9 cellular contexts compared by ENCODE assay signal in genomic region chr1:167120899-167121298, GRCh38. TPM values are rescaled to one million over a fixed set of nuclear protein-coding genes. Genes with fewer than 3 reads are reported as not detected.
DNase-seq lines count a peak whose midpoint lies in the region; ATAC-seq and TF ChIP-seq lines count a peak whose summit lies in the region.
"Had no signal": no experiment of that assay in that cellular context is flagged by ENCODE, and none has a peak within 500 bp of the region (broad histone marks: within the 10 kb centered on the region; RNA-seq: fewer than 3 reads in every experiment).

No MANE protein-coding gene starts in this region.

- peak overlapping the region; percentile 81 to 82 for H3K9ac ChIP-seq in mucosa of rectum (ENCODE audit: low read depth in 1 of 2, low read length in 2 of 2)

- intact Hi-C loops in breast epithelium (cut with DNase I; ENCODE audit: low total_unique reads): no loop called here
- intact Hi-C loops in cardiac septum (cut with DNase I): no loop called here

- H3K4me1 ChIP-seq in breast epithelium: no peaks in the 10 kb centered on the region
- H3K4me1 ChIP-seq in mucosa of rectum (ENCODE audit: control insufficient read depth in 2 of 2, insufficient read depth in 2 of 2, low read length in 2 of 2): peaks cover 11 to 16% of the 10 kb centered on the region in 2 donors
- no peaks in the 10 kb centered on the region for H3K4me1 ChIP-seq in urinary bladder (ENCODE audit: insufficient read depth)

- WGBS in urinary bladder: 53% methylated on average over 13 of the region's 13 CpGs

- no peaks in the 10 kb centered on the region for H3K9me3 ChIP-seq in breast epithelium
- no peaks in the 10 kb centered on the region for H3K9me3 ChIP-seq in mucosa of rectum (ENCODE audit: control insufficient read depth in 2 of 2, low read length in 2 of 2)

- ATAC-seq in GM19328 (IDR thresholded peaks at IDR 0.05; ENCODE audit: unreplicated experiment): no peak

- H3K4me3 ChIP-seq in breast epithelium (peak overlapping the region; percentile 33 to 62 (median 45)), mucosa of rectum (ENCODE audit: low read length in 2 of 2) (peak overlapping the region; percentile 73 to 77), urinary bladder (ENCODE audit: low read depth, low read length) (peak overlapping the region; percentile 17)

- TF ChIP-seq CTCF in breast epithelium (IDR thresholded peaks at IDR 0.05): no peak

- no peak overlapping the region for H3K27ac ChIP-seq in breast epithelium
- peak overlapping the region; percentile 88 to 91 for H3K27ac ChIP-seq in mucosa of rectum (ENCODE audit: low read depth in 2 of 2, low read length in 2 of 2)
- H3K27ac ChIP-seq in urinary bladder (ENCODE audit: low read depth): no peak overlapping the region

- peaks cover 0 to 3% of the 10 kb centered on the region in 2 donors for H3K27me3 ChIP-seq in breast epithelium
- H3K27me3 ChIP-seq in mucosa of rectum (ENCODE audit: control insufficient read depth in 2 of 2, insufficient read depth in 2 of 2, low read length in 2 of 2): peaks cover 0 to 2% of the 10 kb centered on the region in 2 donors

- peak; percentile 12 for DNase-seq in stimulated activated CD4-positive, alpha-beta T cell treated with anti-CD3 and anti-CD28 coated beads, Interleukin-4, amount 100 ng/mL, for 24 hours
- DNase-seq in stimulated activated CD4-positive, alpha-beta T cell treated with anti-CD3 and anti-CD28 coated beads, Interleukin-4, amount 100 ng/mL, for 4 hours: no peak
- DNase-seq in breast epithelium (ENCODE audit: low spot score in 2 of 2) (no peak), cardiac septum (ENCODE audit: low spot score) (no peak), NCI-H2227 (lab: John Stamatoyannopoulos, UW; ENCODE audit: unreplicated experiment) (no peak)
- DNase-seq: T1000 had no signal

- H3K36me3 ChIP-seq in breast epithelium (no peaks in the 10 kb centered on the region), mucosa of rectum (ENCODE audit: control insufficient read depth in 2 of 2, insufficient read depth in 2 of 2, low read length in 2 of 2) (no peaks in the 10 kb centered on the region), urinary bladder (ENCODE audit: insufficient read depth) (no peaks in the 10 kb centered on the region)

- no peak for TF ChIP-seq POLR2A in breast epithelium (IDR thresholded peaks at IDR 0.05)

RNA-seq across cellular contexts. Expression of gene STYXL2, which starts 27.0 kb away (rescaled TPM):
- under 1 TPM in 2 of 3 donors, not detected in 1; 0.16 to 0.33 TPM for total RNA-seq in breast epithelium
- total RNA-seq in urinary bladder: 3.6 TPM
- polyA plus RNA-seq in urinary bladder: not detected
- total RNA-seq in cardiac septum: 462 TPM

RNA-seq across cellular contexts. Expression of gene GPA33, which starts 30.7 kb away (rescaled TPM):
- total RNA-seq in breast epithelium (1 to 10 TPM in 1 of 3 donors, under 1 TPM in 2; 0.15 to 3.6 (median 0.16) TPM), urinary bladder (not detected), cardiac septum (2.7 TPM)
- polyA plus RNA-seq in urinary bladder: 0.08 TPM

Comparison
In these comparisons a context has a peak if more than half of its experiments do, and no peak if none do; other contexts are left out.
1. H3K27ac ChIP-seq: peak in mucosa of rectum (2 of 2); none in breast epithelium (0 of 2) and urinary bladder (single experiment).
2. H3K4me3 ChIP-seq: peak in every context shown above with its lines; median percentile 75 in mucosa of rectum; 45 in breast epithelium; 17 in urinary bladder.
3. RNA of gene STYXL2, which starts 27.0 kb away (total RNA-seq): 462 TPM in cardiac septum (single experiment); 3.6 TPM in urinary bladder (single experiment) and 0.16 to 0.33 TPM in breast epithelium; every median in the first group is over 10 times any median in the second.